In genomic region chr9:128687453-128687852, GRCh38 we compare ENCODE assay signal across 13 cellular contexts. TPM values are rescaled to one million over a fixed set of nuclear protein-coding genes. Genes with fewer than 3 reads are reported as not detected.
DNase-seq lines count a peak whose midpoint lies in the region; ATAC-seq and TF ChIP-seq lines count a peak whose summit lies in the region.
"Had no signal": no experiment of that assay in that cellular context is flagged by ENCODE, and none has a peak within 500 bp of the region (broad histone marks: within the 10 kb centered on the region; RNA-seq: fewer than 3 reads in every experiment).

No MANE protein-coding gene starts in this region.

- no peak for ATAC-seq in activated CD4-positive, alpha-beta T cell treated with anti-CD3 and anti-CD28 coated beads for 36 hours

- H3K4me3 ChIP-seq in OCI-LY7 (ENCODE audit: low read depth, low read length, poor library complexity, severe bottlenecking) (peak overlapping the region; percentile 90), neutrophil (ENCODE audit: low read depth in 1 of 2, low read length in 1 of 2) (no peak overlapping the region)

- in situ Hi-C loops in ACHN (cut with HindIII; ENCODE audit: low pct_ligation_motif_present, low pct_unique_long_range_greater_than_20kb, low sequenced_read_pairs), result no loop called here

- peak overlapping the region; percentile 87 for H3K4me2 ChIP-seq in OCI-LY7 (ENCODE audit: low read length)

- H3K27ac ChIP-seq in OCI-LY7 (ENCODE audit: low read depth, low read length, poor library complexity, severe bottlenecking) (peak overlapping the region; percentile 91), neutrophil (peak overlapping the region; percentile 97)

- H3K36me3 ChIP-seq in OCI-LY7 (ENCODE audit: insufficient read depth, low read length), result peaks cover 45% of the 10 kb centered on the region
- peaks cover 7% of the 10 kb centered on the region for H3K36me3 ChIP-seq in neutrophil
- H3K36me3 ChIP-seq: colonic mucosa had no signal

- intact Hi-C loops in activated CD4-positive, alpha-beta T cell treated with anti-CD3 and anti-CD28 coated beads for 36 hours (cut with DNase I, micrococcal nuclease), result loop anchor here (5.0 kb wide), 3 partner anchors 130 to 900 kb away; partner anchors contain the start of genes CDK9 (in 1 of the 2), DOLK (in 1 of the 2), ENDOG (in 1 of the 2) and NUP188 (in 1 of the 2)
- intact Hi-C loops in OCI-LY7 (cut with micrococcal nuclease; ENCODE audit: unreplicated experiment), result loop anchor here (5.0 to 10.0 kb wide), 3 partner anchors 40 to 1357 kb away; partner anchors contain the start of gene FNBP1

- DNase-seq in activated CD4-positive, alpha-beta T cell treated with anti-CD3 and anti-CD28 coated beads for 36 hours, result no peak
- DNase-seq in activated CD4-positive, alpha-beta T cell treated with anti-CD3 and anti-CD28 coated beads for 1 hour, result no peak
- no peak for DNase-seq in OCI-LY7 (ENCODE audit: low spot score)
- DNase-seq in RPMI8226, result no peak
- no peak for DNase-seq in activated CD4-positive, CD25-positive, alpha-beta regulatory T cell (lab: John Stamatoyannopoulos, UW)
- DNase-seq in ACHN, result no peak
- DNase-seq: activated gamma-delta T cell, colonic mucosa, DMS79, NCI-H2227 treated with DMSO at 0.1 percent for 48 hours, transverse colon had no signal

- peaks cover 58% of the 10 kb centered on the region for H3K4me1 Mint-ChIP-seq in activated CD4-positive, alpha-beta T cell treated with anti-CD3 and anti-CD28 coated beads for 36 hours
- H3K4me1 Mint-ChIP-seq in brain, result peaks cover 58% of the 10 kb centered on the region

- no peaks in the 10 kb centered on the region for H3K9me2 ChIP-seq in OCI-LY7 (ENCODE audit: insufficient read depth, low read length)

- CTCF ChIA-PET in activated CD4-positive, alpha-beta T cell treated with anti-CD3 and anti-CD28 coated beads for 36 hours (lab: Charles Lee), result interaction anchor here (1.2 kb wide), 1 partner anchor 10 kb away, joined by 3 read pairs; no protein-coding TSS in a partner anchor
- CTCF ChIA-PET in OCI-LY7 (lab: Charles Lee; ENCODE audit: unreplicated experiment), result no interaction called here

- POLR2A ChIA-PET in activated CD4-positive, alpha-beta T cell treated with anti-CD3 and anti-CD28 coated beads for 36 hours (lab: Charles Lee), result interaction anchor here (2.1 kb wide), 1 partner anchor 16 kb away, joined by 4 read pairs; no protein-coding TSS in a partner anchor
- POLR2A ChIA-PET in OCI-LY7 (lab: Charles Lee), result interaction anchor here (0.6 to 1.5 kb wide), 3 partner anchors 33 to 124 kb away, joined by 3 to 7 read pairs (median 3); partner anchors contain the start of gene ZDHHC12

- no TSS peak for BruUV-seq in OCI-LY7 (replicated peaks; lab: Mats Ljungman, UMichigan)

- H3K9me3 ChIP-seq in OCI-LY7 (ENCODE audit: low read length), result no peaks in the 10 kb centered on the region
- H3K9me3 ChIP-seq in neutrophil, result no peaks in the 10 kb centered on the region
- H3K9me3 ChIP-seq: colonic mucosa, transverse colon had no signal

- no peaks in the 10 kb centered on the region for H3K27me3 ChIP-seq in neutrophil
- H3K27me3 ChIP-seq: colonic mucosa, transverse colon had no signal

- H3K79me2 ChIP-seq in OCI-LY7 (ENCODE audit: insufficient read depth, low read depth, low read length), result peaks cover 84% of the 10 kb centered on the region

- no peaks in the 10 kb centered on the region for H3K27me3 Mint-ChIP-seq in activated CD4-positive, alpha-beta T cell treated with anti-CD3 and anti-CD28 coated beads for 36 hours
- H3K27me3 Mint-ChIP-seq in brain, result peaks cover 4% of the 10 kb centered on the region

- H3K4me3 Mint-ChIP-seq in activated CD4-positive, alpha-beta T cell treated with anti-CD3 and anti-CD28 coated beads for 36 hours, result peak overlapping the region; percentile 10
- H3K4me3 Mint-ChIP-seq in brain, result peak overlapping the region in 4 of 5 experiments; percentile 52 to 94 (median 71)

- peak overlapping the region; percentile 67 for H3K27ac Mint-ChIP-seq in activated CD4-positive, alpha-beta T cell treated with anti-CD3 and anti-CD28 coated beads for 36 hours
- peak overlapping the region in 1 of 5 experiments; percentile 98 for H3K27ac Mint-ChIP-seq in brain

- H2AFZ ChIP-seq in OCI-LY7 (ENCODE audit: low read length), result no peak overlapping the region

- peaks cover 44% of the 10 kb centered on the region for H3K4me1 ChIP-seq in OCI-LY7 (ENCODE audit: insufficient read depth, low read length, poor library complexity, severe bottlenecking)
- H3K4me1 ChIP-seq in neutrophil (ENCODE audit: control insufficient read depth in 1 of 2, insufficient read depth in 1 of 2, low read depth in 1 of 2, low read length in 1 of 2), result peaks cover 63 to 66% of the 10 kb centered on the region in 2 experiments

- H3K9me3 Mint-ChIP-seq in activated CD4-positive, alpha-beta T cell treated with anti-CD3 and anti-CD28 coated beads for 36 hours (ENCODE audit: low read depth), result no peaks in the 10 kb centered on the region
- H3K9me3 Mint-ChIP-seq in brain, result peaks cover 0 to 2% (median 0%) of the 10 kb centered on the region in 5 experiments

- no peak for TF ChIP-seq CTCF in OCI-LY7 (conservative IDR thresholded peaks at IDR 0.05; ENCODE audit: low read length)
- TF ChIP-seq CTCF in brain (conservative IDR thresholded peaks at IDR 0.05), result no peak
- TF ChIP-seq CTCF in neutrophil (IDR thresholded peaks at IDR 0.05), result no peak

- peaks cover 31% of the 10 kb centered on the region for H3K36me3 Mint-ChIP-seq in activated CD4-positive, alpha-beta T cell treated with anti-CD3 and anti-CD28 coated beads for 36 hours (ENCODE audit: low read depth)
- H3K36me3 Mint-ChIP-seq in brain, result peaks cover 19% of the 10 kb centered on the region

- peaks cover 20% of the 10 kb centered on the region for H4K20me1 ChIP-seq in OCI-LY7 (ENCODE audit: insufficient read depth, low read length)

RNA-seq across cellular contexts. Expression of gene SET, which starts 1.6 kb away (rescaled TPM):
- total RNA-seq in activated CD4-positive, alpha-beta T cell treated with anti-CD3 and anti-CD28 coated beads for 36 hours, result 100 to 1,000 TPM; 673 to 682 TPM
- 598 and 1,041 TPM in 2 replicates for total RNA-seq in OCI-LY7 (2014; rRNA removed; shearing (Covaris generic))
- 686 and 701 TPM in 2 replicates for total RNA-seq in OCI-LY7 (2022)
- polyA plus RNA-seq in brain (ENCODE audit: insufficient read depth, low read depth, low replicate concordance), result 527 TPM

RNA-seq across cellular contexts. Expression of gene PKN3, which starts 14.8 kb away (rescaled TPM):
- total RNA-seq in activated CD4-positive, alpha-beta T cell treated with anti-CD3 and anti-CD28 coated beads for 36 hours, result 10 to 100 TPM; 14.6 to 14.9 TPM
- total RNA-seq in OCI-LY7 (2014; rRNA removed; shearing (Covaris generic)), result 0.88 and 1.5 TPM in 2 replicates
- total RNA-seq in OCI-LY7 (2022), result 3.3 and 4.6 TPM in 2 replicates
- 14.2 TPM for polyA plus RNA-seq in brain (ENCODE audit: insufficient read depth, low read depth, low replicate concordance)

RNA-seq across cellular contexts. Expression of gene DYNC2I2, which starts 30.8 kb away (rescaled TPM):
- 10 to 100 TPM; 26.7 to 35.7 TPM for total RNA-seq in activated CD4-positive, alpha-beta T cell treated with anti-CD3 and anti-CD28 coated beads for 36 hours
- total RNA-seq in OCI-LY7 (2014; rRNA removed; shearing (Covaris generic)), result 71.8 and 97.6 TPM in 2 replicates
- total RNA-seq in OCI-LY7 (2022), result 51.6 and 55.5 TPM in 2 replicates
- 320 TPM for polyA plus RNA-seq in brain (ENCODE audit: insufficient read depth, low read depth, low replicate concordance)

RNA-seq across cellular contexts. Expression of gene ZDHHC12, which starts 36.5 kb away (rescaled TPM):
- 10 to 100 TPM; 45.3 to 49.5 TPM for total RNA-seq in activated CD4-positive, alpha-beta T cell treated with anti-CD3 and anti-CD28 coated beads for 36 hours
- 29.0 and 56.8 TPM in 2 replicates for total RNA-seq in OCI-LY7 (2014; rRNA removed; shearing (Covaris generic))
- 37.0 and 40.0 TPM in 2 replicates for total RNA-seq in OCI-LY7 (2022)
- polyA plus RNA-seq in brain (ENCODE audit: insufficient read depth, low read depth, low replicate concordance), result 53.2 TPM
